8 cellular contexts compared by ENCODE assay signal in the genomic region with DNA sequence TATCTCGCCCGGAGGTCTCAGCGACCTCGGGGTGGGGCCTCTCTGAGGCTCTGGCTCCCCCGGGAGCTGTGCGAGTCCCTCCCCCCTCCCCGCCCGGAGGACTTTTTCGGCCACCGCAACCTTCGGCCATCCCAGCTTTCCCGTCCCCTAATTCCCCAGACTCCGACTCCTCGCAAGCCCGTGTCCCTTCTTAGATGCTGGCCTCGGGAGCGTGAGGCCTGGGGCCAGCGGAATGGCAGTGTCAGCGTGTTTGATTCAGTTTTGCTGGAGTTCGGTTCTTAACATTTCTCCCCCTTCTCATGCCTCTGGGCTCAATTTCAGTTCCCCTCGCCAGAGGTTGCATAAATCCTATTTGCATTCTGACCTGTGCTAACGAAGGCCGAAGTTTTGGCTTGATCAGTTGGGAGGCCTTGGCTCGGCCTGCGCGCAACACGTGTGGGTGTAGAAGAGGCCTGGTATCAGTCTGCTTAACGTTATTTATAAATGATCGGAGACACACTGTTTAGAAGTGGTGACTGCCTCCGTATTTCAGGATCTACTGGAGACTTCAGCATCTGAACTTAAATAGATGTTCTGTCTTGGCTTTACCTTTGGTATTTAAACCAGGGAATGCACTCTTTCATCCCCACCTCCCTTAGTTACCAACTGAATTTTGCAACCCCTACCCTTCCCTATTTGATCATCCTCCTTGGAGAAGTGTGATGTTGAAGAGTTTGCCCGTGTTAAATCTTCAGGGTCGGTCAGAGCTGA. TPM values are rescaled to one million over a fixed set of nuclear protein-coding genes. Genes with fewer than 3 reads are reported as not detected.
DNase-seq lines count a peak whose midpoint lies in the region; ATAC-seq and TF ChIP-seq lines count a peak whose summit lies in the region.

No MANE protein-coding gene starts in this region.

- no peaks in the 10 kb centered on the region for H3K9me3 ChIP-seq in colonic mucosa

- POLR2A ChIA-PET in T-cell (lab: Charles Lee) = interaction anchor here in 1 of 2 donors (0.6 to 3.4 kb wide), 3 partner anchors 28 to 207 kb away, joined by 8 to 54 read pairs (median 8); a partner anchor contains a TSS

- H3K27ac ChIP-seq in colonic mucosa = peak overlapping the region; percentile 88

- H3K36me3 Mint-ChIP-seq in T-cell = peaks cover 30% of the 10 kb centered on the region

- H3K4me1 ChIP-seq in colonic mucosa = peaks cover 17% of the 10 kb centered on the region

- intact Hi-C loops in colonic mucosa (cut with DNase I) = no loop called here

- DNase-seq in activated naive CD4-positive, alpha-beta T cell treated with Interleukin-2 at 50 U/mL for 16 hours = peak; percentile 49
- DNase-seq in activated naive CD4-positive, alpha-beta T cell (lab: John Stamatoyannopoulos, UW) = no peak
- DNase-seq in T-cell = peak in 10 of 34 experiments; percentile 3 to 34 (median 7)
- DNase-seq in colonic mucosa = peak; percentile 42
- peak; percentile 57 for DNase-seq in left kidney (ENCODE audit: low read depth, low spot score)
- peak; percentile 28 for DNase-seq in stimulated activated CD4-positive, alpha-beta T cell treated with anti-CD3 and anti-CD28 coated beads, Interleukin-4, amount 100 ng/mL, for 1 hour
- DNase-seq in cerebellar cortex (ENCODE audit: low spot score) = no peak

- H3K4me1 Mint-ChIP-seq in T-cell = peaks cover 64 to 68% (median 67%) of the 10 kb centered on the region in 3 donors

- no peaks in the 10 kb centered on the region for H3K9me3 Mint-ChIP-seq in T-cell

- no peaks in the 10 kb centered on the region for H3K27me3 ChIP-seq in colonic mucosa

- TF ChIP-seq CTCF in colonic mucosa (IDR thresholded peaks at IDR 0.05) = no peak

- CTCF ChIA-PET in T-cell (lab: Charles Lee) = no interaction called here

- peak overlapping the region; percentile 77 to 98 for H3K9ac ChIP-seq in colonic mucosa (ENCODE audit: low read depth in 2 of 2, low read length in 2 of 2)

- H3K36me3 ChIP-seq in colonic mucosa = peaks cover 7% of the 10 kb centered on the region

- H3K4me3 Mint-ChIP-seq in T-cell = peak overlapping the region; percentile 81 to 97 (median 87)

- peak overlapping the region; percentile 100 for H3K27ac Mint-ChIP-seq in T-cell

- H3K27me3 Mint-ChIP-seq in T-cell = no peaks in the 10 kb centered on the region

- ATAC-seq in T-cell (replicated peaks in 1 of 4) (no peak), HG03521 (IDR thresholded peaks at IDR 0.05; ENCODE audit: unreplicated experiment) (no peak)

- peak overlapping the region; percentile 66 for H3K4me3 ChIP-seq in colonic mucosa

RNA-seq across cellular contexts. Expression of a gene that starts 0.8 kb away (rescaled TPM):
- total RNA-seq in T-cell (100 to 1,000 TPM; 240 to 310 (median 290) TPM), colonic mucosa (1,000 to 10,000 TPM in 1 of 2 donors, 100 to 1,000 TPM in 1; 662 to 1,207 TPM)

RNA-seq across cellular contexts. Expression of a gene that starts 34.7 kb away (rescaled TPM):
- total RNA-seq in T-cell (10 to 100 TPM; 25.0 to 32.4 (median 30.0) TPM), colonic mucosa (10 to 100 TPM; 24.0 to 29.9 TPM)

Comparison
In these comparisons a context has a peak if more than half of its experiments do, and no peak if none do; other contexts are left out.
1. DNase-seq: peak in activated naive CD4-positive, alpha-beta T cell treated with Interleukin-2 at 50 U/mL for 16 hours (single experiment), colonic mucosa (single experiment), left kidney (single experiment) and stimulated activated CD4-positive, alpha-beta T cell treated with anti-CD3 and anti-CD28 coated beads, Interleukin-4, amount 100 ng/mL, for 1 hour (single experiment); none in activated naive CD4-positive, alpha-beta T cell (0 of 4) and cerebellar cortex (single experiment).